In the genomic region with DNA sequence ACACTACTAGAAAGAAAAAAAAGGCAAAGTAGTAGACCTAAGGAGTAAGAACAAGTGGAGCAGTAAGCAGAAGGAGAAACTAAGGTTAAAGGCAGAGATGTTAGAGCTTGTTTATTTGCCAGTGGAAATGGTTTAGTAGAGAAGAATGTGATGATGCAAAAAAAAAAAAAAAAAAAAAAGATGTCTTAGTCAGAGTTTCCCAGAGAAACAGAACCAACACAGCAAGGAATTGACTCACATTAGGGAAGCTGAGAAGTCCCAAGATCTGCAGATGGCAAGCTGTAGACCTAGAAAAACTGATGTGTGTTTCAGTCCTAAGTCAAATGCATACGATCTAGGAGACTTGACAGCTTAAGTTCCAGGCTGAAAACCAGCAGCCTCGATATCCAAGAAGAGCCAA, we compare ENCODE assay signal across 17 cellular contexts.
DNase-seq lines count a peak whose midpoint lies in the region; ATAC-seq, FAIRE-seq and TF ChIP-seq lines count a peak whose summit lies in the region.
"Had no signal": no experiment of that assay in that cellular context is flagged by ENCODE, and none has a peak within 500 bp of the region (broad histone marks: within the 10 kb centered on the region; RNA-seq: fewer than 3 reads in every experiment).

No MANE protein-coding gene starts in this region.

- POLR2A ChIA-PET in IMR-90 (lab: Charles Lee; ENCODE audit: unreplicated experiment): no interaction called here

- no peak overlapping the region for H3K56ac ChIP-seq in IMR-90 (ENCODE audit: extremely low read depth, insufficient read depth, low read length)

- H2BK20ac ChIP-seq in IMR-90 (ENCODE audit: low read depth, low read length): no peak overlapping the region

- no peaks in the 10 kb centered on the region for H3K27me3 Mint-ChIP-seq in astrocyte (ENCODE audit: low read depth, unreplicated experiment)

- H3K9me3 ChIP-seq in IMR-90 (ENCODE audit: control insufficient read depth, insufficient read depth, low read length) (peaks cover 7% of the 10 kb centered on the region; the same call in 1 of the 2 replicates), astrocyte (ENCODE audit: insufficient read depth, low read depth, low read length) (peaks cover 4% of the 10 kb centered on the region)

- H3K4me1 Mint-ChIP-seq in astrocyte (ENCODE audit: low read depth, unreplicated experiment): peaks cover 5% of the 10 kb centered on the region
- H3K4me1 Mint-ChIP-seq: CD14-positive monocyte, H9 had no signal

- dilution Hi-C loops in IMR-90 (cut with HindIII; ENCODE audit: low sequenced_read_pairs, unreplicated experiment): no loop called here

- H3K9me3 Mint-ChIP-seq in astrocyte (ENCODE audit: unreplicated experiment): no peaks in the 10 kb centered on the region
- H3K9me3 Mint-ChIP-seq: H9 had no signal

- H3K36me3 Mint-ChIP-seq in astrocyte (ENCODE audit: low read depth, unreplicated experiment): no peaks in the 10 kb centered on the region
- H3K36me3 Mint-ChIP-seq: CD14-positive monocyte had no signal

- no peaks in the 10 kb centered on the region for H3K27me3 ChIP-seq in IMR-90 (ENCODE audit: control insufficient read depth, insufficient read depth, low read length)
- no peaks in the 10 kb centered on the region for H3K27me3 ChIP-seq in astrocyte (ENCODE audit: insufficient read depth, low read length)

- H3K23ac ChIP-seq in IMR-90 (ENCODE audit: low read depth, low read length): no peak overlapping the region

- H3K4me1 ChIP-seq in IMR-90 (ENCODE audit: control insufficient read depth, insufficient read depth, low read length) (no peaks in the 10 kb centered on the region), astrocyte (ENCODE audit: insufficient read depth, low read length) (no peaks in the 10 kb centered on the region)

- intact Hi-C loops in IMR-90 (cut with micrococcal nuclease): no loop called here

- no peaks in the 10 kb centered on the region for H3K36me3 ChIP-seq in IMR-90 (ENCODE audit: control insufficient read depth, insufficient read depth, low read length)
- H3K36me3 ChIP-seq in astrocyte (ENCODE audit: insufficient read depth, low read length): no peaks in the 10 kb centered on the region

- H3K79me2 ChIP-seq in astrocyte (ENCODE audit: insufficient read depth, low read length): no peaks in the 10 kb centered on the region

- no peak for FAIRE-seq in astrocyte (lab: Jason Lieb, UNC)

- H3K79me1 ChIP-seq in IMR-90 (ENCODE audit: low read depth in 1 of 2, low read length in 2 of 2): no peaks in the 10 kb centered on the region

- no peak overlapping the region for H2AK9ac ChIP-seq in IMR-90 (replicated peaks; ENCODE audit: low read depth, low read length, poor library complexity)

- H4K5ac ChIP-seq in IMR-90 (ENCODE audit: low read depth, low read length): no peak overlapping the region

- H4K8ac ChIP-seq in IMR-90 (ENCODE audit: low read depth in 2 of 2, low read length in 2 of 2): no peak overlapping the region

- H2AK5ac ChIP-seq in IMR-90 (ENCODE audit: low read depth, low read length): no peak overlapping the region

- CTCF ChIA-PET in IMR-90 (lab: Yijun Ruan, JAX): no interaction called here

- 44% methylated on average over 2 of the region's 2 CpGs; no CpG with 5 or more reads in 1 of the 2 experiments for WGBS in IMR-90 (ENCODE audit: extremely low coverage in 2 of 2, insufficient read length in 1 of 2), 2 experiments

- H3K9ac ChIP-seq in IMR-90 (ENCODE audit: low read depth, low read length): no peak overlapping the region
- H3K9ac ChIP-seq in astrocyte (ENCODE audit: low read length): no peak overlapping the region

- ATAC-seq in IMR-90 (ENCODE audit: low read depth) (no peak), GM18870 (IDR thresholded peaks at IDR 0.05; ENCODE audit: unreplicated experiment) (no peak)

- H3K18ac ChIP-seq in IMR-90 (ENCODE audit: low read depth, low read length): no peak overlapping the region

- peak; percentile 0 for DNase-seq in AG10803 (ENCODE audit: low read depth)
- DNase-seq in IMR-90: peak; percentile 0
- DNase-seq in astrocyte (ENCODE audit: low read depth): peak; percentile 3
- DNase-seq in renal cortical epithelial cell (ENCODE audit: low read depth): peak; percentile 73
- DNase-seq in cerebellar nuclear complex (lab: John Stamatoyannopoulos, UW): no peak
- no peak for DNase-seq in MV-4-11 (lab: John Stamatoyannopoulos, UW)
- DNase-seq: GDM1, H9, NCI-H1417, NCI-H187, NCI-H2107, NCI-H2227 treated with DMSO at 0.1 percent for 48 hours, NCI-H510A treated with DMSO at 0.1 percent for 48 hours, PC-9 had no signal

- no peak overlapping the region for H3K4ac ChIP-seq in IMR-90 (ENCODE audit: low read depth, low read length)

- H3K27ac ChIP-seq in IMR-90 (ENCODE audit: insufficient read depth, low read length) (no peak overlapping the region), astrocyte (ENCODE audit: low read depth, low read length) (no peak overlapping the region)
- H3K27ac ChIP-seq: HL-60, PC-9 had no signal

- TF ChIP-seq CTCF in AG10803 (conservative IDR thresholded peaks at IDR 0.05; ENCODE audit: low read length) (no peak), IMR-90 (conservative IDR thresholded peaks at IDR 0.05; ENCODE audit: low read depth, low read length) (no peak), astrocyte (IDR thresholded peaks at IDR 0.05; ENCODE audit: insufficient read depth, low read depth, low read length) (no peak)

- in situ Hi-C loops in IMR-90 (cut with MboI; ENCODE audit: low sequenced_read_pairs): no loop called here

- TF ChIP-seq POLR2A in IMR-90 (IDR thresholded peaks at IDR 0.05; ENCODE audit: low read depth, low read length): no peak

- no peak overlapping the region for H3K4me3 Mint-ChIP-seq in astrocyte (ENCODE audit: unreplicated experiment)
- H3K4me3 Mint-ChIP-seq: CD14-positive monocyte, H9 had no signal

- no peak overlapping the region for H3K4me2 ChIP-seq in IMR-90 (ENCODE audit: low read depth, low read length)
- no peak overlapping the region for H3K4me2 ChIP-seq in astrocyte (ENCODE audit: low read length)
- H3K4me2 ChIP-seq: PC-9 had no signal

- H4K20me1 ChIP-seq in IMR-90 (ENCODE audit: insufficient read depth, low read length) (no peaks in the 10 kb centered on the region), astrocyte (ENCODE audit: insufficient read depth, low read length) (no peaks in the 10 kb centered on the region)

- TF ChIP-seq RAD21 in IMR-90 (IDR thresholded peaks at IDR 0.05; ENCODE audit: low read length): no peak

- no peak overlapping the region for H4K91ac ChIP-seq in IMR-90 (ENCODE audit: insufficient read depth, low read depth, low read length)

- H3K4me3 ChIP-seq in AG10803 (ENCODE audit: low read length): no peak overlapping the region
- H3K4me3 ChIP-seq in IMR-90 (ENCODE audit: insufficient read depth, low read depth, low read length): no peak overlapping the region
- H3K4me3 ChIP-seq in astrocyte (ENCODE audit: insufficient read depth, low read depth, low read length): no peak overlapping the region
- H3K4me3 ChIP-seq: PC-9 had no signal

- H3K9me1 ChIP-seq in IMR-90 (ENCODE audit: insufficient read depth, low read length): no peaks in the 10 kb centered on the region

- no peak overlapping the region for H2BK5ac ChIP-seq in IMR-90 (ENCODE audit: low read depth, low read length, poor library complexity, severe bottlenecking)

- no peak overlapping the region for H3K27ac Mint-ChIP-seq in astrocyte (ENCODE audit: unreplicated experiment)
- H3K27ac Mint-ChIP-seq: CD14-positive monocyte, H9 had no signal

- H2AFZ ChIP-seq in IMR-90 (replicated peaks; ENCODE audit: low read length, poor library complexity): no peak overlapping the region
- no peak overlapping the region for H2AFZ ChIP-seq in astrocyte (ENCODE audit: low read depth, low read length)
- H2AFZ ChIP-seq: PC-9 had no signal

- no peak overlapping the region for H2BK15ac ChIP-seq in IMR-90 (ENCODE audit: low read depth, low read length)

- H2BK120ac ChIP-seq in IMR-90 (ENCODE audit: low read depth, low read length): no peak overlapping the region

- no TSS peak for BruUV-seq in IMR-90 (replicated peaks; lab: Mats Ljungman, UMichigan)

- H3K14ac ChIP-seq in IMR-90 (replicated peaks; ENCODE audit: low read depth, low read length): no peak overlapping the region

TF ChIP-seq in IMR-90, 13 proteins besides CTCF, POLR2A, EP300 and RAD21:
- TF ChIP-seq BHLHE40 (IDR thresholded peaks at IDR 0.05; ENCODE audit: low read depth, low read length) (no peak), RCOR1 (IDR thresholded peaks at IDR 0.05; ENCODE audit: insufficient replicate concordance, low read length) (no peak), NFE2L2 (IDR thresholded peaks at IDR 0.05; ENCODE audit: low read depth, low read length) (no peak)

Comparison
In these comparisons a context has a peak if more than half of its experiments do, and no peak if none do; other contexts are left out.
1. DNase-seq: peak in AG10803 (single experiment), IMR-90 (single experiment), astrocyte (single experiment) and renal cortical epithelial cell (single experiment); none in cerebellar nuclear complex (0 of 2) and MV-4-11 (single experiment).